21 cellular contexts compared by ENCODE assay signal in the genomic region with DNA sequence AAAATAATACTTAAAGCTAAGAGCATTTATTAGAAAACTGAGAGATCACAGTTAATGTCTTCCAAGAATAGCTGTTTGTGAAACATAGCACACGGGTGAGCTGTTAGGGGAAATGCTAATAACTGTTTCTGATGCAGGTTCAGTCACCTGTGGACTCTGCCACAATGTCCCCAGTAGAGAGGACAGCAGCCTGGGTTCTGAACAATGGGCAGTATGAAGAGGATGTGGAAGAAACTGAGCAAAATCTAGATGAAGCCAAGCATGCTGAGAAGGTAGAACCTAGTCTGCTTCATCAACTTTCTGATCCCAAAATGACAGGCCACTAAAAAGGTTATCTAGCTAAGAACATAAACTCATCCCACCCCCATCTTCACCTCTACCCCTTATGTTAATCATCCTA. TPM values are rescaled to one million over a fixed set of nuclear protein-coding genes. Genes with fewer than 3 reads are reported as not detected.
DNase-seq lines count a peak whose midpoint lies in the region; ATAC-seq and TF ChIP-seq lines count a peak whose summit lies in the region.
"Had no signal": no experiment of that assay in that cellular context is flagged by ENCODE, and none has a peak within 500 bp of the region (broad histone marks: within the 10 kb centered on the region; RNA-seq: fewer than 3 reads in every experiment).

No MANE protein-coding gene starts in this region.

- in situ Hi-C loops in mammary epithelial cell (cut with MboI; ENCODE audit: low sequenced_read_pairs in 2 of 2): no loop called here

- dilution Hi-C loops in mammary epithelial cell (cut with HindIII; ENCODE audit: low sequenced_read_pairs): no loop called here

- H3K36me3 ChIP-seq in ACC112 (ENCODE audit: insufficient read depth, low read length) (peaks cover 28% of the 10 kb centered on the region), OCI-LY3 (replicated peaks; ENCODE audit: low read depth, low read length) (peaks cover 5% of the 10 kb centered on the region), mammary epithelial cell (ENCODE audit: insufficient read depth, low read length) (peaks cover 16% of the 10 kb centered on the region), neuronal stem cell (replicated peaks in 1 of 2; ENCODE audit: control insufficient read depth in 2 of 2, insufficient read depth in 2 of 2, low read length in 2 of 2) (peaks cover 0 to 58% of the 10 kb centered on the region in 2 donors)

- no peak overlapping the region for H3K18ac ChIP-seq in neuronal stem cell (ENCODE audit: low read length)

- H3K9me3 ChIP-seq in OCI-LY3 (ENCODE audit: insufficient read depth, low read length) (no peaks in the 10 kb centered on the region), mammary epithelial cell (replicated peaks; ENCODE audit: insufficient read depth, low read length) (no peaks in the 10 kb centered on the region), neuronal stem cell (replicated peaks in 1 of 2; ENCODE audit: control insufficient read depth in 2 of 2, insufficient read depth in 1 of 2, low read depth in 1 of 2, low read length in 2 of 2) (no peaks in the 10 kb centered on the region)
- H3K9me3 ChIP-seq: HAP-1 had no signal

- no peak overlapping the region for H3K4me3 Mint-ChIP-seq in stimulated activated memory B cell treated with anti-CD40 and anti-IgM and Interleukin-4, amounts not matched to agents 10 μg/mL and 1 μg/mL and 100 μg/mL, for 72 hours
- H3K4me3 Mint-ChIP-seq: B cell; CD8-positive, alpha-beta T cell had no signal

- no peak overlapping the region for H2BK12ac ChIP-seq in neuronal stem cell (ENCODE audit: low read length)

- no peak overlapping the region for H2BK15ac ChIP-seq in neuronal stem cell (ENCODE audit: low read length)

- no peak overlapping the region for H3K4me3 ChIP-seq in ACC112 (ENCODE audit: low read depth, low read length)
- H3K4me3 ChIP-seq in OCI-LY3 (ENCODE audit: low read length): peak overlapping the region; percentile 11; the same call in 1 of the 2 replicates
- H3K4me3 ChIP-seq in mammary epithelial cell (replicated peaks in 1 of 3; ENCODE audit: insufficient read depth in 1 of 3, low read depth in 2 of 3, low read length in 3 of 3): no peak overlapping the region
- no peak overlapping the region for H3K4me3 ChIP-seq in neuronal stem cell (ENCODE audit: low read length in 2 of 2)
- H3K4me3 ChIP-seq: BLaER1 treated with 17β-estradiol and CSF1 and Interleukin-3, amounts not matched to agents 10 nM and 100 nM; GM23248; HAP-1 had no signal

- H3K36me3 Mint-ChIP-seq in stimulated activated memory B cell treated with anti-CD40 and anti-IgM and Interleukin-4, amounts not matched to agents 10 μg/mL and 1 μg/mL and 100 μg/mL, for 72 hours: no peaks in the 10 kb centered on the region
- H3K36me3 Mint-ChIP-seq: CD8-positive, alpha-beta T cell had no signal

- H4K20me1 ChIP-seq in OCI-LY3 (ENCODE audit: insufficient read depth, low read length) (no peaks in the 10 kb centered on the region), mammary epithelial cell (ENCODE audit: insufficient read depth, low read length) (no peaks in the 10 kb centered on the region)
- H4K20me1 ChIP-seq: BLaER1 treated with 17β-estradiol and CSF1 and Interleukin-3, amounts not matched to agents 10 nM and 100 nM had no signal

- H4K91ac ChIP-seq in neuronal stem cell (ENCODE audit: low read depth, low read length, poor library complexity): no peak overlapping the region

- H3K79me1 ChIP-seq in neuronal stem cell (ENCODE audit: low read depth, low read length): no peaks in the 10 kb centered on the region

- H3K4me2 ChIP-seq in OCI-LY3 (ENCODE audit: low read length) (peak overlapping the region; percentile 38), mammary epithelial cell (ENCODE audit: insufficient read depth, low read depth, low read length) (no peak overlapping the region), neuronal stem cell (ENCODE audit: insufficient read depth, low read length, poor library complexity, severe bottlenecking) (no peak overlapping the region)
- H3K4me2 ChIP-seq: BLaER1 treated with 17β-estradiol and CSF1 and Interleukin-3, amounts not matched to agents 10 nM and 100 nM had no signal

- H4K8ac ChIP-seq in neuronal stem cell (ENCODE audit: low read depth, low read length): no peak overlapping the region

- H3K9ac ChIP-seq in OCI-LY3 (ENCODE audit: low read length) (no peak overlapping the region), mammary epithelial cell (ENCODE audit: insufficient read depth, low read length) (no peak overlapping the region), neuronal stem cell (ENCODE audit: low read depth, low read length, poor library complexity) (no peak overlapping the region)
- H3K9ac ChIP-seq: BLaER1 treated with 17β-estradiol and CSF1 and Interleukin-3, amounts not matched to agents 10 nM and 100 nM; GM23248 had no signal

- ATAC-seq in stimulated activated memory B cell treated with anti-CD40 and anti-IgM and Interleukin-4, amounts not matched to agents 10 μg/mL and 1 μg/mL and 100 μg/mL, for 72 hours: peak; percentile 48
- ATAC-seq: CD8-positive, alpha-beta T cell had no signal

- H3K4ac ChIP-seq in neuronal stem cell (ENCODE audit: low read length): no peak overlapping the region

- intact Hi-C loops in mammary epithelial cell (cut with micrococcal nuclease): no loop called here

- H3K4me1 ChIP-seq in ACC112 (ENCODE audit: control insufficient read depth, insufficient read depth, low read length, unreplicated experiment) (peaks cover 19% of the 10 kb centered on the region), OCI-LY3 (ENCODE audit: low read length) (peaks cover 29% of the 10 kb centered on the region), mammary epithelial cell (ENCODE audit: insufficient read depth, low read length) (peaks cover 16% of the 10 kb centered on the region), neuronal stem cell (ENCODE audit: control insufficient read depth in 2 of 2, insufficient read depth in 1 of 2, low read depth in 1 of 2, low read length in 2 of 2) (no peaks in the 10 kb centered on the region)

- H3K23ac ChIP-seq in neuronal stem cell (ENCODE audit: low read depth, low read length, poor library complexity): no peak overlapping the region

- H3K27me3 ChIP-seq in ACC112 (ENCODE audit: insufficient read depth, low read length) (no peaks in the 10 kb centered on the region), OCI-LY3 (ENCODE audit: low read depth, low read length) (no peaks in the 10 kb centered on the region), mammary epithelial cell (ENCODE audit: insufficient read depth, low read length) (no peaks in the 10 kb centered on the region), neuronal stem cell (ENCODE audit: control insufficient read depth in 3 of 3, insufficient read depth in 3 of 3, low read depth in 1 of 3, low read length in 3 of 3) (no peaks in the 10 kb centered on the region)
- H3K27me3 ChIP-seq: BLaER1 treated with 17β-estradiol and CSF1 and Interleukin-3, amounts not matched to agents 10 nM and 100 nM had no signal

- H3K27ac ChIP-seq in ACC112 (ENCODE audit: low read depth, low read length) (peak overlapping the region; percentile 13; the same call in 1 of the 2 replicates), OCI-LY3 (ENCODE audit: low read length) (0 out of 2 replicates have a peak overlapping the region, but pooled peaks have one; percentile 8), mammary epithelial cell (ENCODE audit: insufficient read depth, low read depth, low read length) (peak overlapping the region; percentile 27), neuronal stem cell (replicated peaks; ENCODE audit: low read length) (no peak overlapping the region)
- H3K27ac ChIP-seq: BLaER1 treated with 17β-estradiol and CSF1 and Interleukin-3, amounts not matched to agents 10 nM and 100 nM; HL-60 had no signal

- H2BK120ac ChIP-seq in neuronal stem cell (ENCODE audit: low read depth, low read length): no peak overlapping the region

- H2AFZ ChIP-seq in ACC112 (ENCODE audit: low read length, unreplicated experiment) (no peak overlapping the region), OCI-LY3 (ENCODE audit: low read depth, low read length) (no peak overlapping the region), mammary epithelial cell (ENCODE audit: low read depth, low read length) (no peak overlapping the region), neuronal stem cell (ENCODE audit: low read length) (no peak overlapping the region)
- H2AFZ ChIP-seq: GM23248 had no signal

- BruUV-seq in mammary epithelial cell (replicated peaks; lab: Mats Ljungman, UMichigan): no TSS peak

- 100% methylated on average over 1 of the region's 1 CpG for WGBS in mammary epithelial cell (ENCODE audit: low coverage, missing lambda C conversion rate)
- WGBS in neuronal stem cell (ENCODE audit: extremely low coverage in 2 of 2, insufficient read length in 2 of 2, insufficient replicate concordance in 1 of 2), 2 donors: no CpG with 5 or more reads among the region's 1 CpG

- H3K79me2 ChIP-seq in ACC112 (ENCODE audit: control insufficient read depth, insufficient read depth, low read length, unreplicated experiment) (no peaks in the 10 kb centered on the region), OCI-LY3 (ENCODE audit: low read length) (no peaks in the 10 kb centered on the region), mammary epithelial cell (ENCODE audit: insufficient read depth, low read length) (peaks cover 5% of the 10 kb centered on the region)

- no peaks in the 10 kb centered on the region for H3K9me3 Mint-ChIP-seq in stimulated activated memory B cell treated with anti-CD40 and anti-IgM and Interleukin-4, amounts not matched to agents 10 μg/mL and 1 μg/mL and 100 μg/mL, for 72 hours
- H3K9me3 Mint-ChIP-seq: CD8-positive, alpha-beta T cell had no signal

- DNase-seq in mammary epithelial cell: no peak
- no peak for DNase-seq in neuronal stem cell (ENCODE audit: low spot score)
- no peak for DNase-seq in stimulated activated CD4-positive, alpha-beta T cell treated with anti-CD3 and anti-CD28 coated beads, Interleukin-4, amount 100 ng/mL, for 4 hours
- DNase-seq in activated gamma-delta T cell (lab: John Stamatoyannopoulos, UW): no peak
- no peak for DNase-seq in inferior parietal cortex (ENCODE audit: extremely low spot score)
- DNase-seq: 8988T; Calu3; CD8-positive, alpha-beta T cell; DMS79 treated with DMSO at 0.1 percent for 48 hours; GF-D8; GM23248 had no signal

- no peak overlapping the region for H3K14ac ChIP-seq in neuronal stem cell (ENCODE audit: low read length)

- no peaks in the 10 kb centered on the region for H3K27me3 Mint-ChIP-seq in stimulated activated memory B cell treated with anti-CD40 and anti-IgM and Interleukin-4, amounts not matched to agents 10 μg/mL and 1 μg/mL and 100 μg/mL, for 72 hours
- H3K27me3 Mint-ChIP-seq: B cell had no signal

- CTCF ChIA-PET in mammary epithelial cell (lab: Charles Lee; ENCODE audit: low non-redundant PET): no interaction called here

- no peaks in the 10 kb centered on the region for H3K4me1 Mint-ChIP-seq in stimulated activated memory B cell treated with anti-CD40 and anti-IgM and Interleukin-4, amounts not matched to agents 10 μg/mL and 1 μg/mL and 100 μg/mL, for 72 hours
- H3K4me1 Mint-ChIP-seq: B cell had no signal

- no peak overlapping the region for H2AK5ac ChIP-seq in neuronal stem cell (ENCODE audit: low read depth, low read length)

- H3K27ac Mint-ChIP-seq in stimulated activated memory B cell treated with anti-CD40 and anti-IgM and Interleukin-4, amounts not matched to agents 10 μg/mL and 1 μg/mL and 100 μg/mL, for 72 hours: no peak overlapping the region
- H3K27ac Mint-ChIP-seq: B cell; CD8-positive, alpha-beta T cell had no signal

- TF ChIP-seq CTCF in OCI-LY3 (IDR thresholded peaks at IDR 0.05; ENCODE audit: low read depth, low read length): no peak
- no peak for TF ChIP-seq CTCF in mammary epithelial cell (conservative IDR thresholded peaks at IDR 0.05 in 1 of 2, IDR thresholded peaks at IDR 0.05 in 1 of 2; ENCODE audit: extremely low read depth in 1 of 2, insufficient read depth in 1 of 2, low read depth in 1 of 2, low read length in 2 of 2)

- no peak overlapping the region for H2BK5ac ChIP-seq in neuronal stem cell (ENCODE audit: low read length)

RNA-seq across cellular contexts. Expression of gene CLEC20A, which starts 32.6 kb away (rescaled TPM):
- total RNA-seq in mammary epithelial cell: not detected
- not detected for polyA plus RNA-seq in mammary epithelial cell
- not detected for polyA minus RNA-seq in mammary epithelial cell
- polyA plus RNA-seq in neuronal stem cell (2013, experiment 1 of 2): not detected
- not detected for polyA plus RNA-seq in neuronal stem cell (2013, experiment 2 of 2)
- total RNA-seq: A673; Calu3; CD8-positive, alpha-beta T cell; GM23248; H4; HT1080 had no signal
- polyA plus RNA-seq: GM23248 had no signal

RNA-seq across cellular contexts. Expression of gene TEX35, which starts 48.8 kb away (rescaled TPM):
- not detected for total RNA-seq in mammary epithelial cell
- polyA plus RNA-seq in mammary epithelial cell: not detected
- not detected for polyA minus RNA-seq in mammary epithelial cell
- polyA plus RNA-seq in neuronal stem cell (2013, experiment 1 of 2): not detected
- not detected for polyA plus RNA-seq in neuronal stem cell (2013, experiment 2 of 2)
- total RNA-seq: A673; B cell; Calu3; CD8-positive, alpha-beta T cell; GM23248; H4; HT1080 had no signal
- polyA plus RNA-seq: GM23248 had no signal
